Comparison of ENCODE assay signal across 10 cellular contexts in the genomic region with DNA sequence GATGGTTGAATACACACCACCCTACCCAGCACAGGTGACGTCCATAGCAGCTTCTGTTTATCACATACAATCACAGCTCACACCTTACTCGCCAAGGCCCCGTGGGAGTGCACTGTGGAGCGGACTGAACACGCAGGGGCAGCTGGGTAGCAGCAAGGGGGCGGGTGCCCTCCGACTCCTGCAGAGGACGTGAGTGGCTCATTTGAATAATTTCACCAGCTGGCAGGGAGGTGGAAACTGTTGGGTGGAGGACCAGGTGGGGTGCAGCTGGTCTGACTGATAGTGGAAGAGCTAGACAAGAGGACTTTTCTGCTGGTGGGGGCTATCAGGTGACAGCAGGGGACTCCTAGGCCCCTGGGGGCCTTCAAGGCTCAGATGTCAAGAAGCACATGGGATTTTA. TPM values are rescaled to one million over a fixed set of nuclear protein-coding genes. Genes with fewer than 3 reads are reported as not detected.
DNase-seq lines count a peak whose midpoint lies in the region; ATAC-seq and TF ChIP-seq lines count a peak whose summit lies in the region.
"Had no signal": no experiment of that assay in that cellular context is flagged by ENCODE, and none has a peak within 500 bp of the region (broad histone marks: within the 10 kb centered on the region; RNA-seq: fewer than 3 reads in every experiment).

No MANE protein-coding gene starts in this region.

- H3K9me2 ChIP-seq in DOHH2 (replicated peaks; ENCODE audit: control insufficient read depth, low read length) (no peaks in the 10 kb centered on the region), OCI-LY1 (ENCODE audit: low read depth, low read length) (no peaks in the 10 kb centered on the region)

- H3F3A ChIP-seq in DOHH2 (ENCODE audit: control insufficient read depth, insufficient read depth) (no peaks in the 10 kb centered on the region), OCI-LY1 (ENCODE audit: insufficient read depth, low read length) (no peaks in the 10 kb centered on the region)

- H3K27me3 ChIP-seq in DOHH2 (ENCODE audit: control insufficient read depth, low read length) = no peaks in the 10 kb centered on the region
- H3K27me3 ChIP-seq in OCI-LY1 (ENCODE audit: insufficient read depth, low read length) = no peaks in the 10 kb centered on the region

- H2AFZ ChIP-seq in OCI-LY1 (ENCODE audit: low read length) = no peak overlapping the region

- H3K4me3 ChIP-seq in DOHH2 (ENCODE audit: low read length) = no peak overlapping the region
- H3K4me3 ChIP-seq in OCI-LY1 (ENCODE audit: low read depth, low read length, poor library complexity, severe bottlenecking) = peak overlapping the region; percentile 7

- no peaks in the 10 kb centered on the region for H3K27me3 Mint-ChIP-seq in mesothelial cell of epicardium (ENCODE audit: low read depth)
- H3K27me3 Mint-ChIP-seq in activated T-helper 17 cell treated with anti-CD3 and anti-CD28 coated beads, Interleukin-2, amount 50 U/mL, for 72 hours = no peaks in the 10 kb centered on the region
- H3K27me3 Mint-ChIP-seq in naive thymus-derived CD8-positive, alpha-beta T cell = no peaks in the 10 kb centered on the region

- no peak overlapping the region; the same call in 1 of the 2 replicates for H3K9ac ChIP-seq in OCI-LY1 (ENCODE audit: low read length)

- H3K4me1 Mint-ChIP-seq in mesothelial cell of epicardium = no peaks in the 10 kb centered on the region
- H3K4me1 Mint-ChIP-seq in activated T-helper 17 cell treated with anti-CD3 and anti-CD28 coated beads, Interleukin-2, amount 50 U/mL, for 72 hours = no peaks in the 10 kb centered on the region
- H3K4me1 Mint-ChIP-seq in naive thymus-derived CD8-positive, alpha-beta T cell = peaks cover 0 to 3% (median 1%) of the 10 kb centered on the region in 4 donors

- H3K36me3 ChIP-seq in DOHH2 (ENCODE audit: control insufficient read depth, low read length) = no peaks in the 10 kb centered on the region
- H3K36me3 ChIP-seq in OCI-LY1 (ENCODE audit: insufficient read depth, low read length) = no peaks in the 10 kb centered on the region

- H3K27ac Mint-ChIP-seq in mesothelial cell of epicardium = no peak overlapping the region
- no peak overlapping the region for H3K27ac Mint-ChIP-seq in activated T-helper 17 cell treated with anti-CD3 and anti-CD28 coated beads, Interleukin-2, amount 50 U/mL, for 72 hours
- peak overlapping the region in 1 of 10 donors; percentile 44 for H3K27ac Mint-ChIP-seq in naive thymus-derived CD8-positive, alpha-beta T cell

- H3K27ac ChIP-seq in DOHH2 (ENCODE audit: low read depth, low read length) = no peak overlapping the region
- peak overlapping the region; percentile 90 for H3K27ac ChIP-seq in OCI-LY1 (ENCODE audit: low read depth, low read length, poor library complexity, severe bottlenecking)

- ATAC-seq in GM19463 (IDR thresholded peaks at IDR 0.05; ENCODE audit: unreplicated experiment) (peak; percentile 90), HG03175 (IDR thresholded peaks at IDR 0.05; ENCODE audit: unreplicated experiment) (peak; percentile 56), HG02884 (IDR thresholded peaks at IDR 0.05; ENCODE audit: unreplicated experiment) (no peak)
- no peak for ATAC-seq in activated T-helper 17 cell treated with anti-CD3 and anti-CD28 coated beads, Interleukin-2, amount 50 U/mL, for 72 hours (replicated peaks)
- no peak for ATAC-seq in naive thymus-derived CD8-positive, alpha-beta T cell
- ATAC-seq: left colon, Right ventricle myocardium inferior had no signal

- H3K79me2 ChIP-seq in DOHH2 (ENCODE audit: control insufficient read depth, low read length) = no peaks in the 10 kb centered on the region
- no peaks in the 10 kb centered on the region for H3K79me2 ChIP-seq in OCI-LY1 (ENCODE audit: insufficient read depth, low read length)

- TF ChIP-seq CTCF in DOHH2 (IDR thresholded peaks at IDR 0.05; ENCODE audit: low read depth, low read length, poor library complexity, severe bottlenecking) (no peak), OCI-LY1 (IDR thresholded peaks at IDR 0.05; ENCODE audit: low read length) (no peak), mesothelial cell of epicardium (IDR thresholded peaks at IDR 0.05; ENCODE audit: unreplicated experiment) (no peak)

- H4K20me1 ChIP-seq in DOHH2 (ENCODE audit: control insufficient read depth, insufficient read depth, low read depth, low read length) (no peaks in the 10 kb centered on the region), OCI-LY1 (ENCODE audit: insufficient read depth, low read length) (no peaks in the 10 kb centered on the region)

- H3K4me2 ChIP-seq in DOHH2 (ENCODE audit: low read length) (peak overlapping the region; percentile 10; the same call in 1 of the 2 replicates), OCI-LY1 (ENCODE audit: low read length) (peak overlapping the region; percentile 41)

- H3K9me3 Mint-ChIP-seq in mesothelial cell of epicardium = no peaks in the 10 kb centered on the region
- H3K9me3 Mint-ChIP-seq in activated T-helper 17 cell treated with anti-CD3 and anti-CD28 coated beads, Interleukin-2, amount 50 U/mL, for 72 hours = no peaks in the 10 kb centered on the region
- H3K9me3 Mint-ChIP-seq in naive thymus-derived CD8-positive, alpha-beta T cell = no peaks in the 10 kb centered on the region

- no peak overlapping the region for H3K4me3 Mint-ChIP-seq in mesothelial cell of epicardium
- no peak overlapping the region for H3K4me3 Mint-ChIP-seq in activated T-helper 17 cell treated with anti-CD3 and anti-CD28 coated beads, Interleukin-2, amount 50 U/mL, for 72 hours
- no peak overlapping the region for H3K4me3 Mint-ChIP-seq in naive thymus-derived CD8-positive, alpha-beta T cell

- H3K36me3 Mint-ChIP-seq in mesothelial cell of epicardium = peaks cover 4% of the 10 kb centered on the region
- H3K36me3 Mint-ChIP-seq in activated T-helper 17 cell treated with anti-CD3 and anti-CD28 coated beads, Interleukin-2, amount 50 U/mL, for 72 hours (ENCODE audit: low read depth) = peaks cover 31% of the 10 kb centered on the region
- peaks cover 0 to 62% (median 10%) of the 10 kb centered on the region in 3 donors for H3K36me3 Mint-ChIP-seq in naive thymus-derived CD8-positive, alpha-beta T cell

- POLR2A ChIA-PET in naive thymus-derived CD8-positive, alpha-beta T cell (lab: Charles Lee) = no interaction called here

- H3K4me1 ChIP-seq in DOHH2 (ENCODE audit: control insufficient read depth, low read length) (peaks cover 11% of the 10 kb centered on the region), OCI-LY1 (ENCODE audit: insufficient read depth, low read length, severe bottlenecking) (peaks cover 26% of the 10 kb centered on the region)

- no peak for DNase-seq in mesothelial cell of epicardium (ENCODE audit: low spot score in 2 of 2, unreplicated experiment in 2 of 2)
- DNase-seq in naive thymus-derived CD8-positive, alpha-beta T cell = no peak
- DNase-seq: left colon had no signal

- no peaks in the 10 kb centered on the region for H3K9me3 ChIP-seq in DOHH2 (ENCODE audit: control insufficient read depth, insufficient read depth, low read length)
- H3K9me3 ChIP-seq in OCI-LY1 (ENCODE audit: low read length) = no peaks in the 10 kb centered on the region

RNA-seq across cellular contexts. Expression of a gene that starts 16.3 kb away (rescaled TPM):
- total RNA-seq in mesothelial cell of epicardium = 23.2 to 24.6 TPM (median 24.0 TPM) in 3 replicates
- total RNA-seq in activated T-helper 17 cell treated with anti-CD3 and anti-CD28 coated beads, Interleukin-2, amount 50 U/mL, for 72 hours = 10 to 100 TPM; 19.5 to 20.3 TPM
- 10 to 100 TPM; 41.2 to 43.2 TPM for total RNA-seq in naive thymus-derived CD8-positive, alpha-beta T cell
- polyA plus RNA-seq in naive thymus-derived CD8-positive, alpha-beta T cell = 10 to 100 TPM; 11.8 to 30.4 (median 14.4) TPM

RNA-seq across cellular contexts. Expression of a gene that starts 49.2 kb away (rescaled TPM):
- 242 to 249 TPM (median 246 TPM) in 3 replicates for total RNA-seq in mesothelial cell of epicardium
- 10 to 100 TPM; 86.7 to 96.7 TPM for total RNA-seq in activated T-helper 17 cell treated with anti-CD3 and anti-CD28 coated beads, Interleukin-2, amount 50 U/mL, for 72 hours
- total RNA-seq in naive thymus-derived CD8-positive, alpha-beta T cell = 100 to 1,000 TPM; 148 to 153 TPM
- polyA plus RNA-seq in naive thymus-derived CD8-positive, alpha-beta T cell = 100 to 1,000 TPM; 141 to 186 (median 155) TPM

Comparison
In these comparisons a context has a peak if more than half of its experiments do, and no peak if none do; other contexts are left out.
1. ATAC-seq: peak in GM19463 (single experiment) and HG03175 (single experiment); none in HG02884 (single experiment), activated T-helper 17 cell treated with anti-CD3 and anti-CD28 coated beads, Interleukin-2, amount 50 U/mL, for 72 hours (single experiment) and naive thymus-derived CD8-positive, alpha-beta T cell (0 of 2).